ENCODE assay signal across 17 cellular contexts in the genomic region with DNA sequence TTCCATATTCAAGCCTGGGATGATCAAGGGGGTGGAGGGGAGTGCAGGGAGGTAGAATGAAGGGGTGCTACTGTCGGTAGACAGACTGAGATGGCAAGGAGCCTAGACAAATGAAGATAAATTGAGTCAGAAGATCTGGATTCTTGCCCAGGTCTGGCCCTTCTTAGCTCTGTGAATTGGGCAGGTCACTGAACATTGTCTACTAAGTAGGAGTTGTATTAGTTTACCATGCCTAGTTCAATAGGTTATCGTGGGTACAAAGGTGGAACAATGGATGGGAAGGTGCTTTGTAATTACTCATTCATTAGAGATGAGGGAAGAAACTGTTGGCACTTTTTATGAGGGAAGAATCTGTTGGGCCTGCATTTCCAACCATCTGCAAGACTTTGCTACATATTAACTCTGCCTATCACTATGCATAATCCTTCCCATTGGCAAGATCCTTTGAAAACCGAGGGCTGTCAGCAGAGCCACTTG.
DNase-seq lines count a peak whose midpoint lies in the region; ATAC-seq, FAIRE-seq and TF ChIP-seq lines count a peak whose summit lies in the region.
"Had no signal": no experiment of that assay in that cellular context is flagged by ENCODE, and none has a peak within 500 bp of the region (broad histone marks: within the 10 kb centered on the region; RNA-seq: fewer than 3 reads in every experiment).

No MANE protein-coding gene starts in this region.

- H3K4me1 ChIP-seq in astrocyte (ENCODE audit: insufficient read depth, low read length): peaks cover 9% of the 10 kb centered on the region
- peaks cover 32% of the 10 kb centered on the region for H3K4me1 ChIP-seq in keratinocyte (ENCODE audit: control insufficient read depth, extremely low read depth, insufficient read depth, low read length)
- no peaks in the 10 kb centered on the region for H3K4me1 ChIP-seq in smooth muscle cell (ENCODE audit: low read depth)
- H3K4me1 ChIP-seq: right lobe of liver had no signal

- no peaks in the 10 kb centered on the region for H3K9me1 ChIP-seq in keratinocyte (ENCODE audit: control insufficient read depth, extremely low read depth, insufficient read depth, low read length)

- peak overlapping the region; percentile 52 for H3K4me2 ChIP-seq in astrocyte (ENCODE audit: low read length)
- peak overlapping the region; percentile 97 for H3K4me2 ChIP-seq in keratinocyte (ENCODE audit: control insufficient read depth, extremely low read depth, insufficient read depth, low read depth, low read length)
- H3K4me2 ChIP-seq in smooth muscle cell: no peak overlapping the region

- H3K9ac ChIP-seq in astrocyte (ENCODE audit: low read length) (no peak overlapping the region), keratinocyte (ENCODE audit: control insufficient read depth, extremely low read depth, insufficient read depth, low read length) (peak overlapping the region; percentile 91), smooth muscle cell (ENCODE audit: low read depth) (no peak overlapping the region)

- no peaks in the 10 kb centered on the region for H4K20me1 ChIP-seq in astrocyte (ENCODE audit: insufficient read depth, low read length)
- no peaks in the 10 kb centered on the region for H4K20me1 ChIP-seq in keratinocyte (ENCODE audit: control insufficient read depth, extremely low read depth, insufficient read depth, low read length)
- no peaks in the 10 kb centered on the region for H4K20me1 ChIP-seq in smooth muscle cell (ENCODE audit: low read depth)

- no peaks in the 10 kb centered on the region for H3K27me3 ChIP-seq in astrocyte (ENCODE audit: insufficient read depth, low read length)
- H3K27me3 ChIP-seq in keratinocyte (ENCODE audit: control insufficient read depth, extremely low read depth, insufficient read depth, low read length): no peaks in the 10 kb centered on the region
- H3K27me3 ChIP-seq in smooth muscle cell (ENCODE audit: low read depth): no peaks in the 10 kb centered on the region
- H3K27me3 ChIP-seq: dorsolateral prefrontal cortex, right lobe of liver had no signal

- H3K9me3 ChIP-seq in astrocyte (ENCODE audit: insufficient read depth, low read depth, low read length) (peaks cover 12% of the 10 kb centered on the region), keratinocyte (ENCODE audit: control insufficient read depth, low read depth, low read length) (no peaks in the 10 kb centered on the region), smooth muscle cell (replicated peaks; ENCODE audit: low read depth) (no peaks in the 10 kb centered on the region)
- H3K9me3 ChIP-seq: right lobe of liver had no signal

- H2AFZ ChIP-seq in astrocyte (ENCODE audit: low read depth, low read length): no peak overlapping the region
- H2AFZ ChIP-seq in keratinocyte (ENCODE audit: control insufficient read depth, low read length): no peak overlapping the region
- H2AFZ ChIP-seq in smooth muscle cell (ENCODE audit: low read depth): no peak overlapping the region

- peak overlapping the region; percentile 27 for H3K27ac ChIP-seq in astrocyte (ENCODE audit: low read depth, low read length)
- peak overlapping the region; percentile 92 for H3K27ac ChIP-seq in keratinocyte (ENCODE audit: control insufficient read depth, insufficient read depth, low read length)
- peak overlapping the region; percentile 54 for H3K27ac ChIP-seq in smooth muscle cell (ENCODE audit: low read depth)
- H3K27ac ChIP-seq: dorsolateral prefrontal cortex, right lobe of liver, WERI-Rb-1 had no signal

- dilution Hi-C loops in keratinocyte (cut with MboI; ENCODE audit: extremely low pct_ligation_motif_present, low sequenced_read_pairs): no loop called here

- H3K36me3 ChIP-seq in astrocyte (ENCODE audit: insufficient read depth, low read length): no peaks in the 10 kb centered on the region
- H3K36me3 ChIP-seq in keratinocyte (ENCODE audit: control insufficient read depth in 2 of 2, extremely low read depth in 1 of 2, insufficient read depth in 2 of 2, low read length in 2 of 2): peaks cover 15 to 24% of the 10 kb centered on the region in 2 experiments
- H3K36me3 ChIP-seq in smooth muscle cell (ENCODE audit: low read depth): no peaks in the 10 kb centered on the region
- H3K36me3 ChIP-seq: right lobe of liver, WERI-Rb-1 had no signal

- ATAC-seq in GM18867 (IDR thresholded peaks at IDR 0.05; ENCODE audit: unreplicated experiment) (no peak), GM21576 (IDR thresholded peaks at IDR 0.05; ENCODE audit: unreplicated experiment) (no peak)
- ATAC-seq: activated naive CD8-positive, alpha-beta T cell treated with anti-CD3 and anti-CD28 coated beads, Interleukin-2, amount 50 U/mL, for 24 hours had no signal

- no peak for FAIRE-seq in astrocyte (lab: Jason Lieb, UNC)
- no peak for FAIRE-seq in keratinocyte (lab: Jason Lieb, UNC)
- FAIRE-seq: H1 had no signal

- TF ChIP-seq CTCF in astrocyte (IDR thresholded peaks at IDR 0.05; ENCODE audit: insufficient read depth, low read depth, low read length) (no peak), keratinocyte (optimal IDR thresholded peaks at IDR 0.05 in 1 of 3, IDR thresholded peaks at IDR 0.05 in 1 of 3, conservative IDR thresholded peaks at IDR 0.05 in 1 of 3; ENCODE audit: extremely low read depth in 1 of 3, insufficient read depth in 2 of 3, low read length in 3 of 3) (no peak), smooth muscle cell (IDR thresholded peaks at IDR 0.05; ENCODE audit: borderline replicate concordance, insufficient read depth, poor library complexity, severe bottlenecking) (no peak)

- H3K79me2 ChIP-seq in astrocyte (ENCODE audit: insufficient read depth, low read length): no peaks in the 10 kb centered on the region
- H3K79me2 ChIP-seq in keratinocyte (ENCODE audit: control insufficient read depth, insufficient read depth, low read length): peaks cover 8% of the 10 kb centered on the region
- H3K79me2 ChIP-seq in smooth muscle cell (ENCODE audit: low read depth): no peaks in the 10 kb centered on the region

- peaks cover 7% of the 10 kb centered on the region for H3F3A ChIP-seq in smooth muscle cell (ENCODE audit: low read depth)

- peaks cover 19% of the 10 kb centered on the region for H3K9me3 Mint-ChIP-seq in astrocyte (ENCODE audit: unreplicated experiment)
- H3K9me3 Mint-ChIP-seq: activated naive CD8-positive, alpha-beta T cell treated with anti-CD3 and anti-CD28 coated beads, Interleukin-2, amount 50 U/mL, for 24 hours; activated T-helper 1 cell treated with anti-CD3 and anti-CD28 coated beads, Interleukin-12 subunit alpha, Interleukin-12 subunit beta, Interleukin-2, Interleukin-4 antibody, amounts not matched to agents 30 ng/mL and 10 ng/mL and 1 ng/mL, durations not matched to agents 14 hours and 24 hours and 36 hours had no signal

- WGBS in smooth muscle cell (ENCODE audit: low lambda C conversion rate): 74% methylated on average over 3 of the region's 3 CpGs

- peaks cover 2% of the 10 kb centered on the region for H3K36me3 Mint-ChIP-seq in astrocyte (ENCODE audit: low read depth, unreplicated experiment)

- H3K27ac Mint-ChIP-seq in astrocyte (ENCODE audit: unreplicated experiment): peak overlapping the region; percentile 63
- H3K27ac Mint-ChIP-seq: activated naive CD8-positive, alpha-beta T cell treated with anti-CD3 and anti-CD28 coated beads, Interleukin-2, amount 50 U/mL, for 24 hours; activated T-helper 1 cell treated with anti-CD3 and anti-CD28 coated beads, Interleukin-12 subunit alpha, Interleukin-12 subunit beta, Interleukin-2, Interleukin-4 antibody, amounts not matched to agents 30 ng/mL and 10 ng/mL and 1 ng/mL, durations not matched to agents 14 hours and 24 hours and 36 hours had no signal

- H3K27me3 Mint-ChIP-seq in astrocyte (ENCODE audit: low read depth, unreplicated experiment): peaks cover 4% of the 10 kb centered on the region
- H3K27me3 Mint-ChIP-seq: activated naive CD8-positive, alpha-beta T cell treated with anti-CD3 and anti-CD28 coated beads, Interleukin-2, amount 50 U/mL, for 24 hours had no signal

- peak; percentile 15 for DNase-seq in HK-2 (ENCODE audit: unreplicated experiment)
- peak; percentile 52 for DNase-seq in astrocyte (ENCODE audit: low read depth)
- DNase-seq in keratinocyte (ENCODE audit: low read depth, low spot score): peak; percentile 81
- DNase-seq in smooth muscle cell (lab: John Stamatoyannopoulos, UW; ENCODE audit: unreplicated experiment): no peak
- no peak for DNase-seq in NCI-H2029 treated with DMSO at 0.1 percent for 48 hours (lab: John Stamatoyannopoulos, UW)
- DNase-seq: activated naive CD8-positive, alpha-beta T cell treated with anti-CD3 and anti-CD28 coated beads, Interleukin-2, amount 50 U/mL, for 24 hours; dorsolateral prefrontal cortex; hippocampal formation; NCI-H1694 treated with DMSO at 0.1 percent for 48 hours; right lobe of liver; SHP77; T-helper 1 cell; WERI-Rb-1 had no signal

- H3K4me3 ChIP-seq in astrocyte (ENCODE audit: insufficient read depth, low read depth, low read length) (no peak overlapping the region), keratinocyte (ENCODE audit: control insufficient read depth in 2 of 3, extremely low read depth in 1 of 3, insufficient read depth in 2 of 3, low read depth in 1 of 3, low read length in 3 of 3) (peak overlapping the region; percentile 45 to 84 (median 78)), smooth muscle cell (no peak overlapping the region)
- H3K4me3 ChIP-seq: dorsolateral prefrontal cortex, right lobe of liver had no signal

- no peak overlapping the region for H3K4me3 Mint-ChIP-seq in astrocyte (ENCODE audit: unreplicated experiment)
- H3K4me3 Mint-ChIP-seq: activated naive CD8-positive, alpha-beta T cell treated with anti-CD3 and anti-CD28 coated beads, Interleukin-2, amount 50 U/mL, for 24 hours; activated T-helper 1 cell treated with anti-CD3 and anti-CD28 coated beads, Interleukin-12 subunit alpha, Interleukin-12 subunit beta, Interleukin-2, Interleukin-4 antibody, amounts not matched to agents 30 ng/mL and 10 ng/mL and 1 ng/mL, durations not matched to agents 14 hours and 24 hours and 36 hours had no signal

- H3K4me1 Mint-ChIP-seq in astrocyte (ENCODE audit: low read depth, unreplicated experiment): peaks cover 28% of the 10 kb centered on the region
- H3K4me1 Mint-ChIP-seq: activated naive CD8-positive, alpha-beta T cell treated with anti-CD3 and anti-CD28 coated beads, Interleukin-2, amount 50 U/mL, for 24 hours had no signal

Comparison
In these comparisons a context has a peak if more than half of its experiments do, and no peak if none do; other contexts are left out.
1. DNase-seq: peak in HK-2 (single experiment), astrocyte (single experiment) and keratinocyte (single experiment); none in smooth muscle cell (single experiment) and NCI-H2029 treated with DMSO at 0.1 percent for 48 hours (single experiment).
2. H3K27ac ChIP-seq: peak in every context shown above with its lines; median percentile 92 in keratinocyte; 54 in smooth muscle cell; 27 in astrocyte.
3. H3K4me3 ChIP-seq: peak in keratinocyte (3 of 3); none in astrocyte (single experiment) and smooth muscle cell (single experiment).